11 cellular contexts compared by ENCODE assay signal in the genomic region with DNA sequence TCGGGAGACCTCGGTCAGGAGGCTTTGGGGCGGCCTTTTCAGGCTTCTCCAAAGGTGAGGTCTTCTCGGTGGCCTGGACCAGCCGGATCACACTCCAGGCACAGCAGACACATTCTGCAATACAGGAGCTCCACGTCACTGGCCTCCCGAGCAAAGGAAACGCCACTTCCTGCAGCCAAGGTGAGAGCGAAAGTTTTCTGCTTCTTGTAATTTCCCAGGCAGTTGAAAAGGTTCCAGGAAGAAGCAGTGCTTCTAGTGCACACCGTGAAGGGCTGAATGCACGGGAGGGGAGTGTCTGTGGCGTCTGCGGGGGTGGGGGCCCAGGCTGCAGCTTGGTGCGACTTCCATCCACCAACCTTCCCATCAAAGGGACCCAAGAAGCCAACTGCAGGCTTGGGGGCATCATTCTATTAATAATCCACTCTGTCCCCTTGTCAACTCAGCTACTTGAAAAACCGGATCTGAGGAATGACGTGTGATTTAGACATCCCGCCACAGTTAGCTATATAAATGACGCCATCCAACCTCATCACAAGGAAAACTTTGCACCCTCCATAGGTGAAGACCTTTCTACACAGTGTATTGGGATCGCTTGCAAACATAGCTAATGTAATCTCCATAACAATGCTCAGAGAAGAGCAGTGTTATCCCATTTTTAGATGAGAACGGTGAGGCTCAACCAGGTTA.
DNase-seq lines count a peak whose midpoint lies in the region; ATAC-seq and TF ChIP-seq lines count a peak whose summit lies in the region.
"Had no signal": no experiment of that assay in that cellular context is flagged by ENCODE, and none has a peak within 500 bp of the region (broad histone marks: within the 10 kb centered on the region; RNA-seq: fewer than 3 reads in every experiment).

No MANE protein-coding gene starts in this region.

- POLR2A ChIA-PET in RWPE1 (lab: Yijun Ruan, JAX; ENCODE audit: low non-redundant PET), result no interaction called here

- H3K9me3 ChIP-seq in mucosa of descending colon, result no peaks in the 10 kb centered on the region
- H3K9me3 ChIP-seq: transverse colon had no signal

- peaks cover 23% of the 10 kb centered on the region for H3K79me2 ChIP-seq in KMS-11 (ENCODE audit: insufficient read depth, low read depth)

- H2AFZ ChIP-seq in KMS-11 (ENCODE audit: low read depth), result no peak overlapping the region

- H3K4me3 ChIP-seq in KMS-11 (IDR thresholded peaks at IDR 0.05; ENCODE audit: insufficient read depth, low read depth, low read length) (no peak overlapping the region), mucosa of descending colon (no peak overlapping the region)
- H3K4me3 ChIP-seq: transverse colon had no signal

- H3K9me3 Mint-ChIP-seq in activated T-cell treated with anti-CD3 and anti-CD28 coated beads, Interleukin-2, amount 50 U/mL, for 4 hours, result peaks cover 6% of the 10 kb centered on the region

- peak overlapping the region; percentile 74 for H3K27ac ChIP-seq in KMS-11
- H3K27ac ChIP-seq in RWPE1, result no peak overlapping the region
- H3K27ac ChIP-seq: HL-60 had no signal

- no peak overlapping the region for H3K9ac ChIP-seq in KMS-11

- peak; percentile 18 to 20 for ATAC-seq in activated T-cell treated with anti-CD3 and anti-CD28 coated beads, Interleukin-2, amount 50 U/mL, for 4 hours
- peak; percentile 23 for ATAC-seq in mucosa of descending colon
- peak; percentile 22 for ATAC-seq in stimulated activated naive CD8-positive, alpha-beta T cell treated with anti-CD3 and anti-CD28 coated beads, Interleukin-15, Interleukin-2, amounts not matched to agents 100 U/mL and 50 U/mL, for 24 hours

- no peaks in the 10 kb centered on the region for H4K20me1 ChIP-seq in KMS-11 (ENCODE audit: insufficient read depth)

- H3K36me3 Mint-ChIP-seq in activated T-cell treated with anti-CD3 and anti-CD28 coated beads, Interleukin-2, amount 50 U/mL, for 4 hours (ENCODE audit: insufficient read depth), result peaks cover 43% of the 10 kb centered on the region

- peak overlapping the region; percentile 68 for H3K4me3 Mint-ChIP-seq in activated T-cell treated with anti-CD3 and anti-CD28 coated beads, Interleukin-2, amount 50 U/mL, for 4 hours

- no peaks in the 10 kb centered on the region for H3K27me3 ChIP-seq in KMS-11 (ENCODE audit: insufficient read depth, low read depth)
- H3K27me3 ChIP-seq: transverse colon had no signal

- H3K36me3 ChIP-seq in KMS-11 (ENCODE audit: insufficient read depth) (no peaks in the 10 kb centered on the region), mucosa of descending colon (ENCODE audit: low read depth) (no peaks in the 10 kb centered on the region)
- H3K36me3 ChIP-seq: transverse colon had no signal

- H3K4me2 ChIP-seq in KMS-11, result peak overlapping the region; percentile 46; the same call in 1 of the 2 replicates

- TF ChIP-seq CTCF in KMS-11 (conservative IDR thresholded peaks at IDR 0.05; ENCODE audit: low read depth, low read length), result no peak
- TF ChIP-seq CTCF in mucosa of descending colon (IDR thresholded peaks at IDR 0.05), result no peak
- TF ChIP-seq CTCF in RWPE1 (conservative IDR thresholded peaks at IDR 0.05; ENCODE audit: low read depth), result no peak

- H3K4me1 ChIP-seq in KMS-11 (ENCODE audit: low read depth, poor library complexity, severe bottlenecking) (peaks cover 46% of the 10 kb centered on the region), mucosa of descending colon (ENCODE audit: low read depth) (no peaks in the 10 kb centered on the region)
- H3K4me1 ChIP-seq: transverse colon had no signal

- H3K4me1 Mint-ChIP-seq in activated T-cell treated with anti-CD3 and anti-CD28 coated beads, Interleukin-2, amount 50 U/mL, for 4 hours (ENCODE audit: low read depth), result peaks cover 85% of the 10 kb centered on the region

- no peaks in the 10 kb centered on the region for H3K27me3 Mint-ChIP-seq in activated T-cell treated with anti-CD3 and anti-CD28 coated beads, Interleukin-2, amount 50 U/mL, for 4 hours (ENCODE audit: low read depth)

- CTCF ChIA-PET in RWPE1 (lab: Yijun Ruan, JAX), result interaction anchor here (0.7 to 1.1 kb wide), 3 partner anchors 24 to 142 kb away, joined by 3 to 7 read pairs (median 4); no protein-coding TSS in a partner anchor

- intact Hi-C loops in mucosa of descending colon (cut with DNase I, micrococcal nuclease), result no loop called here

- peak; percentile 50 for DNase-seq in activated T-cell treated with anti-CD3 and anti-CD28 coated beads, Interleukin-2, amount 50 U/mL, for 4 hours
- DNase-seq in mucosa of descending colon (no peak), superior temporal gyrus (ENCODE audit: extremely low spot score) (no peak), HK-2 (ENCODE audit: unreplicated experiment) (no peak), NCI-H187 (lab: John Stamatoyannopoulos, UW) (no peak), RWPE1 (ENCODE audit: low spot score) (no peak)
- peak; percentile 69 for DNase-seq in stimulated activated naive CD8-positive, alpha-beta T cell treated with anti-CD3 and anti-CD28 coated beads, Interleukin-15, Interleukin-2, amounts not matched to agents 100 U/mL and 50 U/mL, for 24 hours
- DNase-seq: nucleus accumbens, transverse colon had no signal

Comparison
In these comparisons a context has a peak if more than half of its experiments do, and no peak if none do; other contexts are left out.
1. DNase-seq: peak in activated T-cell treated with anti-CD3 and anti-CD28 coated beads, Interleukin-2, amount 50 U/mL, for 4 hours (single experiment) and stimulated activated naive CD8-positive, alpha-beta T cell treated with anti-CD3 and anti-CD28 coated beads, Interleukin-15, Interleukin-2, amounts not matched to agents 100 U/mL and 50 U/mL, for 24 hours (single experiment); none in mucosa of descending colon (0 of 3), superior temporal gyrus (single experiment), HK-2 (single experiment), NCI-H187 (0 of 2) and RWPE1 (single experiment).
2. Peak in every context shown above with its lines, with median percentiles within 50 percentile points of each other: ATAC-seq.